Comparison of ENCODE assay signal across 8 cellular contexts in genomic region chr1:228804640-228805413, GRCh38.
DNase-seq lines count a peak whose midpoint lies in the region; ATAC-seq and TF ChIP-seq lines count a peak whose summit lies in the region.

No MANE protein-coding gene starts in this region.

- CTCF ChIA-PET in activated CD8-positive, alpha-beta memory T cell treated with anti-CD3 and anti-CD28 coated beads, Interleukin-2, amount 10 ng/mL, durations not matched to agents 7 days and 5 days (lab: Charles Lee), result interaction anchor here (0.8 to 4.1 kb wide), 7 partner anchors 9 to 423 kb away, joined by 3 to 33 read pairs (median 4); partner anchors contain the start of gene RHOU

- 39% methylated on average over 11 of the region's 11 CpGs for WGBS in hepatocyte (ENCODE audit: low lambda C conversion rate, missing lambda C conversion rate)
- 40 to 44% methylated on average over 11 of the region's 11 CpGs for WGBS in testis, 2 donors

- no peak overlapping the region for H2AFZ ChIP-seq in hepatocyte

- peak; percentile 94 for ATAC-seq in activated CD8-positive, alpha-beta memory T cell treated with anti-CD3 and anti-CD28 coated beads, Interleukin-2, amount 10 ng/mL, durations not matched to agents 7 days and 5 days
- peak; percentile 67 for ATAC-seq in SK-N-SH treated with all-trans-retinoic acid at 6 μM for 48 hours

- H3K4me1 ChIP-seq in hepatocyte (ENCODE audit: insufficient read depth) (peaks cover 34% of the 10 kb centered on the region), testis (peaks cover 41% of the 10 kb centered on the region)

- H3K27me3 ChIP-seq in hepatocyte, result no peaks in the 10 kb centered on the region
- H3K27me3 ChIP-seq in testis, result no peaks in the 10 kb centered on the region

- TF ChIP-seq POLR2A in testis (IDR thresholded peaks at IDR 0.05), result no peak

- peak overlapping the region; percentile 63 for H3K4me3 Mint-ChIP-seq in activated CD8-positive, alpha-beta memory T cell treated with anti-CD3 and anti-CD28 coated beads, Interleukin-2, amount 10 ng/mL, durations not matched to agents 7 days and 5 days

- no peaks in the 10 kb centered on the region for H4K20me1 ChIP-seq in hepatocyte (ENCODE audit: insufficient read depth, poor library complexity, severe bottlenecking)

- H3K27me3 Mint-ChIP-seq in activated CD8-positive, alpha-beta memory T cell treated with anti-CD3 and anti-CD28 coated beads, Interleukin-2, amount 10 ng/mL, durations not matched to agents 7 days and 5 days, result no peaks in the 10 kb centered on the region

- intact Hi-C loops in testis (cut with DNase I; ENCODE audit: low total_unique reads), result no loop called here

- peak; percentile 90 for DNase-seq in activated CD8-positive, alpha-beta memory T cell treated with anti-CD3 and anti-CD28 coated beads, Interleukin-2, amount 10 ng/mL, durations not matched to agents 7 days and 5 days
- DNase-seq in activated CD8-positive, alpha-beta memory T cell treated with anti-CD3 and anti-CD28 coated beads, Interleukin-2, amount 50 U/mL, for 4 hours, result no peak
- peak; percentile 39 for DNase-seq in hepatocyte (ENCODE audit: low spot score)
- DNase-seq in testis, result peak; percentile 26
- no peak for DNase-seq in HuH-7.5 (ENCODE audit: low spot score)
- no peak for DNase-seq in HT-29 (ENCODE audit: low spot score)
- DNase-seq in cortex of kidney (lab: John Stamatoyannopoulos, UW), result no peak

- no peaks in the 10 kb centered on the region for H3K79me2 ChIP-seq in hepatocyte

- H3K9me3 Mint-ChIP-seq in activated CD8-positive, alpha-beta memory T cell treated with anti-CD3 and anti-CD28 coated beads, Interleukin-2, amount 10 ng/mL, durations not matched to agents 7 days and 5 days (ENCODE audit: low read depth), result no peaks in the 10 kb centered on the region

- no peaks in the 10 kb centered on the region for H3K9me3 ChIP-seq in hepatocyte (ENCODE audit: low read depth)
- no peaks in the 10 kb centered on the region for H3K9me3 ChIP-seq in testis

- peak overlapping the region; percentile 51 for H3K4me2 ChIP-seq in hepatocyte

- H3K4me3 ChIP-seq in hepatocyte (no peak overlapping the region), testis (no peak overlapping the region)

- no peaks in the 10 kb centered on the region for H3K9me2 ChIP-seq in hepatocyte (replicated peaks; ENCODE audit: insufficient read depth)

- H3K27ac ChIP-seq in hepatocyte (peak overlapping the region; percentile 38), testis (peak overlapping the region; percentile 1 to 59)

- peak overlapping the region; percentile 94 for H3K27ac Mint-ChIP-seq in activated CD8-positive, alpha-beta memory T cell treated with anti-CD3 and anti-CD28 coated beads, Interleukin-2, amount 10 ng/mL, durations not matched to agents 7 days and 5 days

- no peak for TF ChIP-seq CTCF in hepatocyte (IDR thresholded peaks at IDR 0.05; ENCODE audit: poor library complexity)
- TF ChIP-seq CTCF in testis (IDR thresholded peaks at IDR 0.05), result no peak

- H3K4me1 Mint-ChIP-seq in activated CD8-positive, alpha-beta memory T cell treated with anti-CD3 and anti-CD28 coated beads, Interleukin-2, amount 10 ng/mL, durations not matched to agents 7 days and 5 days, result peaks cover 50% of the 10 kb centered on the region

- H3K36me3 ChIP-seq in hepatocyte (replicated peaks; ENCODE audit: insufficient read depth, low read depth) (no peaks in the 10 kb centered on the region), testis (ENCODE audit: low read depth, missing control alignments) (no peaks in the 10 kb centered on the region)

- peaks cover 12% of the 10 kb centered on the region for H3K36me3 Mint-ChIP-seq in activated CD8-positive, alpha-beta memory T cell treated with anti-CD3 and anti-CD28 coated beads, Interleukin-2, amount 10 ng/mL, durations not matched to agents 7 days and 5 days

TF ChIP-seq in SK-N-SH treated with all-trans-retinoic acid at 6 μM for 48 hours, 23 proteins besides CTCF, POLR2A, EP300 and RAD21:
- TF ChIP-seq SNAI2 (CRISPR knock-in tag; IDR thresholded peaks at IDR 0.05) (peak; percentile 40; the same call in 1 of the 2 replicates), ISL1 (CRISPR knock-in tag; IDR thresholded peaks at IDR 0.05) (peak; percentile 84), POU6F1 (CRISPR knock-in tag; IDR thresholded peaks at IDR 0.05; ENCODE audit: borderline replicate concordance, low read depth) (no peak)

Comparison
In these comparisons a context has a peak if more than half of its experiments do, and no peak if none do; other contexts are left out.
1. DNase-seq: peak in activated CD8-positive, alpha-beta memory T cell treated with anti-CD3 and anti-CD28 coated beads, Interleukin-2, amount 10 ng/mL, durations not matched to agents 7 days and 5 days (single experiment), hepatocyte (single experiment) and testis (single experiment); none in activated CD8-positive, alpha-beta memory T cell treated with anti-CD3 and anti-CD28 coated beads, Interleukin-2, amount 50 U/mL, for 4 hours (single experiment), HuH-7.5 (single experiment), HT-29 (single experiment) and cortex of kidney (single experiment).